ENCODE assay signal across 15 cellular contexts in genomic region chr3:188148318-188148717, GRCh38. TPM values are rescaled to one million over a fixed set of nuclear protein-coding genes. Genes with fewer than 3 reads are reported as not detected.
DNase-seq lines count a peak whose midpoint lies in the region; ATAC-seq lines count a peak whose summit lies in the region.
"Had no signal": no experiment of that assay in that cellular context is flagged by ENCODE, and none has a peak within 500 bp of the region (broad histone marks: within the 10 kb centered on the region; RNA-seq: fewer than 3 reads in every experiment).

No MANE protein-coding gene starts in this region.

- no peak for DNase-seq in T-helper 1 cell
- no peak for DNase-seq in activated naive CD8-positive, alpha-beta T cell treated with anti-CD3 and anti-CD28 coated beads, Interleukin-2, amount 10 ng/mL, durations not matched to agents 7 days and 5 days
- DNase-seq in activated naive CD8-positive, alpha-beta T cell treated with anti-CD3 and anti-CD28 coated beads, Interleukin-2, amount 50 U/mL, for 24 hours, result no peak
- DNase-seq in T-helper 17 cell, result no peak
- DNase-seq in Right ventricle myocardium superior, result no peak
- no peak for DNase-seq in kidney glomerular epithelial cell (lab: John Stamatoyannopoulos, UW)
- DNase-seq: AML-193; C1 segment of cervical spinal cord; CD4-positive, alpha-beta T cell; DMS79; EL; GOT3; H9 had no signal

- peak overlapping the region; percentile 16 for H3K4me3 Mint-ChIP-seq in T-helper 1 cell treated with Interleukin-12 subunit alpha and Interleukin-12 subunit beta and Interleukin-4 antibody, amounts not matched to agents 30 μg/mL and 1 μg/mL, for 36 hours
- peak overlapping the region; percentile 44 for H3K4me3 Mint-ChIP-seq in activated naive CD8-positive, alpha-beta T cell treated with anti-CD3 and anti-CD28 coated beads, Interleukin-2, amount 10 ng/mL, durations not matched to agents 7 days and 5 days
- H3K4me3 Mint-ChIP-seq in activated naive CD8-positive, alpha-beta T cell treated with anti-CD3 and anti-CD28 coated beads, Interleukin-2, amount 50 U/mL, for 24 hours, result no peak overlapping the region
- no peak overlapping the region for H3K4me3 Mint-ChIP-seq in T-helper 17 cell
- H3K4me3 Mint-ChIP-seq: CD4-positive, alpha-beta T cell; H9 had no signal

- no peaks in the 10 kb centered on the region for H3K9me3 ChIP-seq in T-helper 17 cell (ENCODE audit: control insufficient read depth, low read length, poor library complexity, severe bottlenecking)

- no peak overlapping the region for H3K27ac Mint-ChIP-seq in T-helper 1 cell treated with Interleukin-12 subunit alpha and Interleukin-12 subunit beta and Interleukin-4 antibody, amounts not matched to agents 30 μg/mL and 1 μg/mL, for 36 hours
- peak overlapping the region; percentile 55 for H3K27ac Mint-ChIP-seq in activated naive CD8-positive, alpha-beta T cell treated with anti-CD3 and anti-CD28 coated beads, Interleukin-2, amount 10 ng/mL, durations not matched to agents 7 days and 5 days
- H3K27ac Mint-ChIP-seq in activated naive CD8-positive, alpha-beta T cell treated with anti-CD3 and anti-CD28 coated beads, Interleukin-2, amount 50 U/mL, for 24 hours, result no peak overlapping the region
- H3K27ac Mint-ChIP-seq in T-helper 17 cell, result peak overlapping the region; percentile 12
- H3K27ac Mint-ChIP-seq: CD4-positive, alpha-beta T cell; H9 had no signal

- POLR2A ChIA-PET in activated naive CD8-positive, alpha-beta T cell treated with anti-CD3 and anti-CD28 coated beads, Interleukin-2, amount 10 ng/mL, durations not matched to agents 7 days and 5 days (lab: Charles Lee), result no interaction called here

- H3K27me3 Mint-ChIP-seq in T-helper 1 cell treated with Interleukin-12 subunit alpha and Interleukin-12 subunit beta and Interleukin-4 antibody, amounts not matched to agents 30 μg/mL and 1 μg/mL, for 36 hours (ENCODE audit: low read depth), result no peaks in the 10 kb centered on the region
- H3K27me3 Mint-ChIP-seq in activated naive CD8-positive, alpha-beta T cell treated with anti-CD3 and anti-CD28 coated beads, Interleukin-2, amount 10 ng/mL, durations not matched to agents 7 days and 5 days, result no peaks in the 10 kb centered on the region
- no peaks in the 10 kb centered on the region for H3K27me3 Mint-ChIP-seq in activated naive CD8-positive, alpha-beta T cell treated with anti-CD3 and anti-CD28 coated beads, Interleukin-2, amount 50 U/mL, for 24 hours
- no peaks in the 10 kb centered on the region for H3K27me3 Mint-ChIP-seq in T-helper 17 cell
- H3K27me3 Mint-ChIP-seq: CD4-positive, alpha-beta T cell had no signal

- H3K9me3 Mint-ChIP-seq in T-helper 1 cell treated with Interleukin-12 subunit alpha and Interleukin-12 subunit beta and Interleukin-4 antibody, amounts not matched to agents 30 μg/mL and 1 μg/mL, for 36 hours, result peaks cover 15% of the 10 kb centered on the region
- H3K9me3 Mint-ChIP-seq in activated naive CD8-positive, alpha-beta T cell treated with anti-CD3 and anti-CD28 coated beads, Interleukin-2, amount 10 ng/mL, durations not matched to agents 7 days and 5 days, result peaks cover 6% of the 10 kb centered on the region
- no peaks in the 10 kb centered on the region for H3K9me3 Mint-ChIP-seq in activated naive CD8-positive, alpha-beta T cell treated with anti-CD3 and anti-CD28 coated beads, Interleukin-2, amount 50 U/mL, for 24 hours
- H3K9me3 Mint-ChIP-seq: CD4-positive, alpha-beta T cell; H9 had no signal

- peaks cover 9% of the 10 kb centered on the region for H3K36me3 Mint-ChIP-seq in T-helper 1 cell treated with Interleukin-12 subunit alpha and Interleukin-12 subunit beta and Interleukin-4 antibody, amounts not matched to agents 30 μg/mL and 1 μg/mL, for 36 hours (ENCODE audit: low read depth)
- H3K36me3 Mint-ChIP-seq in activated naive CD8-positive, alpha-beta T cell treated with anti-CD3 and anti-CD28 coated beads, Interleukin-2, amount 10 ng/mL, durations not matched to agents 7 days and 5 days, result peaks cover 10% of the 10 kb centered on the region
- H3K36me3 Mint-ChIP-seq in activated naive CD8-positive, alpha-beta T cell treated with anti-CD3 and anti-CD28 coated beads, Interleukin-2, amount 50 U/mL, for 24 hours (ENCODE audit: low read depth), result no peaks in the 10 kb centered on the region
- no peaks in the 10 kb centered on the region for H3K36me3 Mint-ChIP-seq in T-helper 17 cell (ENCODE audit: low read depth)

- intact Hi-C loops in Right ventricle myocardium superior (cut with DNase I), result no loop called here

- no peak for ATAC-seq in activated naive CD8-positive, alpha-beta T cell treated with anti-CD3 and anti-CD28 coated beads, Interleukin-2, amount 10 ng/mL, durations not matched to agents 7 days and 5 days (ENCODE audit: low read depth)
- no peak for ATAC-seq in activated naive CD8-positive, alpha-beta T cell treated with anti-CD3 and anti-CD28 coated beads, Interleukin-2, amount 50 U/mL, for 24 hours
- ATAC-seq in T-helper 17 cell (no peak), Right ventricle myocardium superior (ENCODE audit: poor library complexity) (no peak), GM21390 (IDR thresholded peaks at IDR 0.05; ENCODE audit: unreplicated experiment) (no peak)

- peaks cover 25% of the 10 kb centered on the region for H3K4me1 Mint-ChIP-seq in T-helper 1 cell treated with Interleukin-12 subunit alpha and Interleukin-12 subunit beta and Interleukin-4 antibody, amounts not matched to agents 30 μg/mL and 1 μg/mL, for 36 hours (ENCODE audit: low read depth)
- peaks cover 28% of the 10 kb centered on the region for H3K4me1 Mint-ChIP-seq in activated naive CD8-positive, alpha-beta T cell treated with anti-CD3 and anti-CD28 coated beads, Interleukin-2, amount 10 ng/mL, durations not matched to agents 7 days and 5 days
- peaks cover 15% of the 10 kb centered on the region for H3K4me1 Mint-ChIP-seq in activated naive CD8-positive, alpha-beta T cell treated with anti-CD3 and anti-CD28 coated beads, Interleukin-2, amount 50 U/mL, for 24 hours
- H3K4me1 Mint-ChIP-seq in T-helper 17 cell, result peaks cover 20% of the 10 kb centered on the region

RNA-seq across cellular contexts. Expression of gene LPP, which starts 5.6 kb away (rescaled TPM):
- 10 to 100 TPM; 49.6 to 54.3 TPM for total RNA-seq in activated naive CD8-positive, alpha-beta T cell treated with anti-CD3 and anti-CD28 coated beads, Interleukin-2, amount 10 ng/mL, durations not matched to agents 7 days and 5 days
- total RNA-seq in T-helper 17 cell (10 to 100 TPM; 81.0 to 94.2 TPM), Right ventricle myocardium superior (92.9 TPM)

Comparison
In these comparisons a context has a peak if more than half of its experiments do, and no peak if none do; other contexts are left out.
1. H3K27ac Mint-ChIP-seq: peak in activated naive CD8-positive, alpha-beta T cell treated with anti-CD3 and anti-CD28 coated beads, Interleukin-2, amount 10 ng/mL, durations not matched to agents 7 days and 5 days (single experiment) and T-helper 17 cell (single experiment); none in T-helper 1 cell treated with Interleukin-12 subunit alpha and Interleukin-12 subunit beta and Interleukin-4 antibody, amounts not matched to agents 30 μg/mL and 1 μg/mL, for 36 hours (single experiment) and activated naive CD8-positive, alpha-beta T cell treated with anti-CD3 and anti-CD28 coated beads, Interleukin-2, amount 50 U/mL, for 24 hours (single experiment).
2. H3K4me3 Mint-ChIP-seq: peak in T-helper 1 cell treated with Interleukin-12 subunit alpha and Interleukin-12 subunit beta and Interleukin-4 antibody, amounts not matched to agents 30 μg/mL and 1 μg/mL, for 36 hours (single experiment) and activated naive CD8-positive, alpha-beta T cell treated with anti-CD3 and anti-CD28 coated beads, Interleukin-2, amount 10 ng/mL, durations not matched to agents 7 days and 5 days (single experiment); none in activated naive CD8-positive, alpha-beta T cell treated with anti-CD3 and anti-CD28 coated beads, Interleukin-2, amount 50 U/mL, for 24 hours (single experiment) and T-helper 17 cell (single experiment).